ENCODE assay signal across 1 cellular context in the genomic region with DNA sequence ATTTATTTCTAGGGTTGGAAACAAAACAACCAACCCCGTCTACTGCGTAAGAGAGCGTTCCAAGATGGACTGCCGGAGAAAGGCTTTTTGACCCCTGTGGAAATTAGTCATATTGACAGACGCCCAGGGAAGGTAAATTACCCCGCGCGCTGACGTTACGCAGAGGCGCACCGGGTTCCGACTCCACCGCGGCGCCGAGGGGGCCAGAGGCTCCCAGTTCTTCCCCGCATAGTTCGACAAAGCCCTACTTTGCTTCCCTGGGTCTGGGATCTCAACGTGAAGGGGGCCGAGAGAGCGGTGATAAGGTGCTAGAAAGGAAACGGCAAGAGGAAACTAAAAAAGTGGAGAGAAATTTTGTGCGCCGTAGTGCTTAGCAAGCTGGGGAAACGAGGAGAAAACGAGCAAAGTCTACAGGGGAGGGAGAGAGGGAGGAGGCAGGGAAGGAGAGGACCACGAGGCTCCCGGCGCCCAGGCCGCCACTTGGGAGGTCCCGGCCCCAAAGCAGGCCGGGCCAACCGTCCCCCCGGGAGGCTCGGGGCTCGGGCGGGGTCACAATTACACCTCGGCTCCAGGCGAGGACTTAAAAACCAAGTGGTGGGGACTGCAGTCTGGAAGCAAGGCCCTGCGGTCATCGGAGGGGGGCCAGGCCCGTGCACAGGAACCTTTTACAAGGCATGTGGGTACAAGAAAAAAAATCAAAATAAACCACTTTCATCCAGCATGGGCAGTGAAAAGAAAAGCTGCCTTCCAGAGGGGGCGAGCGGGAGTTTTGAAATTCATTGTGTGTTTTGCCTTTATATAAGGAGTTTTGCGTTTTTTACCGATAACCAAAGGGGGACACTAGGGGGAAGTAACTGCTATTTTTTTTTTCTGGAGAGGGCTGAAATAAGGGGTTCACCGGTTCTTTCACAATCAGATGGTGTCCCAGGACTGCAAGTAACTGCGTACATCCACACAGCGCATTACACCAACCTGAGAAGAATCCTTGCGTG.
TF ChIP-seq lines count a peak whose summit lies in the region.

No MANE protein-coding gene starts in this region.

TF ChIP-seq in WTC11, 78 proteins besides CTCF, POLR2A, EP300 and RAD21 (continued from another document):
- TF ChIP-seq, protein P1, sequence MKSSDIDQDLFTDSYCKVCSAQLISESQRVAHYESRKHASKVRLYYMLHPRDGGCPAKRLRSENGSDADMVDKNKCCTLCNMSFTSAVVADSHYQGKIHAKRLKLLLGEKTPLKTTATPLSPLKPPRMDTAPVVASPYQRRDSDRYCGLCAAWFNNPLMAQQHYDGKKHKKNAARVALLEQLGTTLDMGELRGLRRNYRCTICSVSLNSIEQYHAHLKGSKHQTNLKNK (CRISPR knock-in tag; IDR thresholded peaks at IDR 0.05) = no peak
